In genomic region chr9:14419302-14419937, GRCh38 we compare ENCODE assay signal across 20 cellular contexts.
DNase-seq lines count a peak whose midpoint lies in the region; ATAC-seq and TF ChIP-seq lines count a peak whose summit lies in the region.
"Had no signal": no experiment of that assay in that cellular context is flagged by ENCODE, and none has a peak within 500 bp of the region (broad histone marks: within the 10 kb centered on the region; RNA-seq: fewer than 3 reads in every experiment).

No MANE protein-coding gene starts in this region.

- DNase-seq in Right ventricle myocardium inferior (ENCODE audit: missing footprints), result peak; percentile 27
- DNase-seq in heart left ventricle, result no peak
- DNase-seq in psoas muscle, result no peak
- DNase-seq in vagina (ENCODE audit: extremely low spot score in 2 of 2), result no peak
- no peak for DNase-seq in esophagus muscularis mucosa (ENCODE audit: extremely low spot score)
- DNase-seq in occipital lobe (lab: John Stamatoyannopoulos, UW), result no peak
- DNase-seq in colonic mucosa, result no peak
- DNase-seq: activated CD4-positive, alpha-beta T cell treated with anti-CD3 and anti-CD28 coated beads for 1 hour; effector memory CD4-positive, alpha-beta T cell; GDM1; islet precursor cell; KG1; NCI-H1092; OCI-M1; small intestine; stimulated activated CD4-positive, alpha-beta T cell treated with anti-CD3 and anti-CD28 coated beads, Interleukin-4, amount 100 ng/mL, for 4 hours had no signal

- H3K4me3 ChIP-seq in heart left ventricle (peak overlapping the region in 1 of 12 donors; percentile 15), psoas muscle (peak overlapping the region; percentile 26), vagina (peak overlapping the region; percentile 5 to 35), esophagus muscularis mucosa (peak overlapping the region in 1 of 4 donors; percentile 7), colonic mucosa (no peak overlapping the region)
- H3K4me3 ChIP-seq: cardiac muscle cell, GM12878 had no signal

- TF ChIP-seq POLR2A in heart left ventricle (IDR thresholded peaks at IDR 0.05) (no peak), vagina (IDR thresholded peaks at IDR 0.05) (no peak), esophagus muscularis mucosa (IDR thresholded peaks at IDR 0.05; ENCODE audit: low read depth) (no peak)

- H3K9me3 ChIP-seq in heart left ventricle, result peaks cover 0 to 9% (median 0%) of the 10 kb centered on the region in 12 donors
- H3K9me3 ChIP-seq in psoas muscle, result no peaks in the 10 kb centered on the region
- no peaks in the 10 kb centered on the region for H3K9me3 ChIP-seq in vagina
- H3K9me3 ChIP-seq in esophagus muscularis mucosa, result peaks cover 0 to 9% (median 4%) of the 10 kb centered on the region in 4 donors
- H3K9me3 ChIP-seq in colonic mucosa, result no peaks in the 10 kb centered on the region

- H3K9ac ChIP-seq in colonic mucosa (ENCODE audit: low read depth in 2 of 2, low read length in 2 of 2), result no peak overlapping the region

- H3K4me1 ChIP-seq in heart left ventricle (no peaks in the 10 kb centered on the region), psoas muscle (no peaks in the 10 kb centered on the region), vagina (peaks cover 9% of the 10 kb centered on the region), esophagus muscularis mucosa (peaks cover 0 to 6% (median 0%) of the 10 kb centered on the region in 4 donors), colonic mucosa (no peaks in the 10 kb centered on the region)

- no peak for TF ChIP-seq CTCF in heart left ventricle (IDR thresholded peaks at IDR 0.05)
- TF ChIP-seq CTCF in psoas muscle (IDR thresholded peaks at IDR 0.05), result no peak
- no peak for TF ChIP-seq CTCF in vagina (IDR thresholded peaks at IDR 0.05)
- no peak for TF ChIP-seq CTCF in esophagus muscularis mucosa (IDR thresholded peaks at IDR 0.05)
- TF ChIP-seq CTCF in colonic mucosa (IDR thresholded peaks at IDR 0.05), result no peak

- ATAC-seq in Right ventricle myocardium inferior (no peak), heart left ventricle (no peak), psoas muscle (no peak)
- ATAC-seq: activated T-helper 17 cell treated with anti-CD3 and anti-CD28 coated beads, Interleukin-2, amount 50 U/mL, for 72 hours; GM12878 had no signal

- H3K36me3 ChIP-seq in heart left ventricle (no peaks in the 10 kb centered on the region), psoas muscle (ENCODE audit: insufficient read depth in 1 of 2, low read depth in 1 of 2) (no peaks in the 10 kb centered on the region), vagina (no peaks in the 10 kb centered on the region), esophagus muscularis mucosa (no peaks in the 10 kb centered on the region), colonic mucosa (no peaks in the 10 kb centered on the region)
- H3K36me3 ChIP-seq: cardiac muscle cell had no signal

- intact Hi-C loops in Right ventricle myocardium inferior (cut with DNase I) (no loop called here), heart left ventricle (cut with DNase I) (no loop called here), psoas muscle (cut with DNase I) (no loop called here), vagina (cut with DNase I) (no loop called here), esophagus muscularis mucosa (cut with DNase I) (no loop called here), colonic mucosa (cut with DNase I) (no loop called here)

- 85 to 88% (median 87%) methylated on average over 13 of the region's 13 CpGs for WGBS in heart left ventricle, 4 donors
- WGBS in psoas muscle, 3 donors, result 72 to 76% (median 75%) methylated on average over 13 of the region's 13 CpGs
- 79% methylated on average over 13 of the region's 13 CpGs for WGBS in esophagus muscularis mucosa

- no peak for TF ChIP-seq EP300 in esophagus muscularis mucosa (IDR thresholded peaks at IDR 0.05)

- H3K27me3 ChIP-seq in heart left ventricle, result no peaks in the 10 kb centered on the region
- no peaks in the 10 kb centered on the region for H3K27me3 ChIP-seq in layer of hippocampus (ENCODE audit: control insufficient read depth, insufficient read depth, low read length)
- no peaks in the 10 kb centered on the region for H3K27me3 ChIP-seq in psoas muscle (ENCODE audit: insufficient read depth in 3 of 3, low read length in 2 of 3)
- H3K27me3 ChIP-seq in vagina, result no peaks in the 10 kb centered on the region
- no peaks in the 10 kb centered on the region for H3K27me3 ChIP-seq in esophagus muscularis mucosa
- no peaks in the 10 kb centered on the region for H3K27me3 ChIP-seq in colonic mucosa
- H3K27me3 ChIP-seq: cardiac muscle cell had no signal

- H3K27ac ChIP-seq in heart left ventricle (no peak overlapping the region), layer of hippocampus (ENCODE audit: low read depth, low read length) (peak overlapping the region; percentile 74), psoas muscle (no peak overlapping the region), vagina (no peak overlapping the region), esophagus muscularis mucosa (replicated peaks in 1 of 4) (no peak overlapping the region), colonic mucosa (no peak overlapping the region)
- H3K27ac ChIP-seq: cardiac muscle cell had no signal
